In genomic region chr10:86651021-86651471, GRCh38 we compare ENCODE assay signal across 23 cellular contexts. TPM values are rescaled to one million over a fixed set of nuclear protein-coding genes. Genes with fewer than 3 reads are reported as not detected.
DNase-seq lines count a peak whose midpoint lies in the region; ATAC-seq and TF ChIP-seq lines count a peak whose summit lies in the region.
"Had no signal": no experiment of that assay in that cellular context is flagged by ENCODE, and none has a peak within 500 bp of the region (broad histone marks: within the 10 kb centered on the region; RNA-seq: fewer than 3 reads in every experiment).

No MANE protein-coding gene starts in this region.

- no peak overlapping the region for H3K4me3 ChIP-seq in endodermal cell (ENCODE audit: low read length)
- H3K4me3 ChIP-seq in sigmoid colon: no peak overlapping the region
- H3K4me3 ChIP-seq: gastrocnemius medialis, tibial nerve had no signal

- H3K4me3 Mint-ChIP-seq in endodermal cell: no peak overlapping the region
- H3K4me3 Mint-ChIP-seq: activated T-helper 1 cell treated with anti-CD3 and anti-CD28 coated beads, Interleukin-12 subunit alpha, Interleukin-12 subunit beta, Interleukin-2, Interleukin-4 antibody, amounts not matched to agents 30 ng/mL and 10 ng/mL and 1 ng/mL, durations not matched to agents 14 hours and 24 hours and 36 hours; CD4-positive, alpha-beta T cell; stimulated activated naive B cell treated with anti-CD40 and anti-IgM and Interleukin-4, amounts not matched to agents 10 μg/mL and 1 μg/mL and 100 μg/mL, for 72 hours had no signal

- H3K27me3 Mint-ChIP-seq in endodermal cell (ENCODE audit: insufficient read depth): peaks cover 2% of the 10 kb centered on the region
- H3K27me3 Mint-ChIP-seq: CD4-positive, alpha-beta T cell had no signal

- no peak for TF ChIP-seq POLR2A in sigmoid colon (IDR thresholded peaks at IDR 0.05)

- H3K36me3 Mint-ChIP-seq in endodermal cell (ENCODE audit: low read depth): no peaks in the 10 kb centered on the region
- H3K36me3 Mint-ChIP-seq: stimulated activated naive B cell treated with anti-CD40 and anti-IgM and Interleukin-4, amounts not matched to agents 10 μg/mL and 1 μg/mL and 100 μg/mL, for 72 hours had no signal

- 92 to 100% methylated on average over 5 to 8 of the region's 8 CpGs for WGBS in endodermal cell (ENCODE audit: insufficient coverage in 1 of 2, insufficient read length in 1 of 2), 2 experiments
- 73 to 88% methylated on average over 8 of the region's 8 CpGs for WGBS in sigmoid colon, 2 donors

- H3K4me1 ChIP-seq in endodermal cell (ENCODE audit: control insufficient read depth, insufficient read depth, low read length): no peaks in the 10 kb centered on the region
- peaks cover 0 to 22% (median 17%) of the 10 kb centered on the region in 4 donors for H3K4me1 ChIP-seq in sigmoid colon

- H3K4me1 Mint-ChIP-seq in endodermal cell: peaks cover 8% of the 10 kb centered on the region
- H3K4me1 Mint-ChIP-seq: stimulated activated naive B cell treated with anti-CD40 and anti-IgM and Interleukin-4, amounts not matched to agents 10 μg/mL and 1 μg/mL and 100 μg/mL, for 72 hours had no signal

- no peaks in the 10 kb centered on the region for H3K9me3 Mint-ChIP-seq in endodermal cell
- H3K9me3 Mint-ChIP-seq: activated T-helper 1 cell treated with anti-CD3 and anti-CD28 coated beads, Interleukin-12 subunit alpha, Interleukin-12 subunit beta, Interleukin-2, Interleukin-4 antibody, amounts not matched to agents 30 ng/mL and 10 ng/mL and 1 ng/mL, durations not matched to agents 14 hours and 24 hours and 36 hours; CD4-positive, alpha-beta T cell; stimulated activated naive B cell treated with anti-CD40 and anti-IgM and Interleukin-4, amounts not matched to agents 10 μg/mL and 1 μg/mL and 100 μg/mL, for 72 hours had no signal

- intact Hi-C loops in sigmoid colon (cut with DNase I): no loop called here

- no peak overlapping the region for H3K9ac ChIP-seq in endodermal cell (ENCODE audit: extremely low read depth, low read length, poor library complexity, severe bottlenecking)

- peak; percentile 1 for DNase-seq in activated CD4-positive, alpha-beta T cell treated with anti-CD3 and anti-CD28 coated beads for 48 hours
- no peak for DNase-seq in activated CD4-positive, alpha-beta T cell treated with anti-CD3 and anti-CD28 coated beads, Interleukin-2, amount 50 U/mL, for 48 hours
- peak; percentile 0 for DNase-seq in GM19238 (ENCODE audit: insufficient read length, low spot score)
- DNase-seq in endodermal cell: peak; percentile 58
- peak; percentile 53 for DNase-seq in sigmoid colon
- DNase-seq in LoVo (ENCODE audit: low spot score): no peak
- DNase-seq in NCI-H1417 (lab: John Stamatoyannopoulos, UW): no peak
- DNase-seq: ACHN; activated CD4-positive, alpha-beta T cell treated with anti-CD3 and anti-CD28 coated beads, Interleukin-2, amount 50 U/mL, for 4 hours; CD4-positive, alpha-beta T cell; DND-41; gastrocnemius medialis; HCEC 1CT; KG1; stimulated activated naive B cell treated with anti-CD40 and anti-IgM and Interleukin-4, amounts not matched to agents 10 μg/mL and 1 μg/mL and 100 μg/mL, for 72 hours; SW 1271 had no signal

- TF ChIP-seq CTCF in endodermal cell (conservative IDR thresholded peaks at IDR 0.05) (no peak), sigmoid colon (IDR thresholded peaks at IDR 0.05) (no peak)

- no peak for TF ChIP-seq EP300 in sigmoid colon (IDR thresholded peaks at IDR 0.05)

- H3K27ac Mint-ChIP-seq in endodermal cell: no peak overlapping the region
- H3K27ac Mint-ChIP-seq: activated T-helper 1 cell treated with anti-CD3 and anti-CD28 coated beads, Interleukin-12 subunit alpha, Interleukin-12 subunit beta, Interleukin-2, Interleukin-4 antibody, amounts not matched to agents 30 ng/mL and 10 ng/mL and 1 ng/mL, durations not matched to agents 14 hours and 24 hours and 36 hours; CD4-positive, alpha-beta T cell; stimulated activated naive B cell treated with anti-CD40 and anti-IgM and Interleukin-4, amounts not matched to agents 10 μg/mL and 1 μg/mL and 100 μg/mL, for 72 hours had no signal

- H3K27ac ChIP-seq in endodermal cell (ENCODE audit: low read depth, low read length) (no peak overlapping the region), sigmoid colon (no peak overlapping the region)
- H3K27ac ChIP-seq: tibial nerve had no signal

- no peaks in the 10 kb centered on the region for H3K9me3 ChIP-seq in endodermal cell (ENCODE audit: control insufficient read depth, low read length)
- H3K9me3 ChIP-seq in sigmoid colon: no peaks in the 10 kb centered on the region
- H3K9me3 ChIP-seq: gastrocnemius medialis, tibial nerve had no signal

- no peak for ATAC-seq in HG03442 (IDR thresholded peaks at IDR 0.05; ENCODE audit: unreplicated experiment)
- ATAC-seq: gastrocnemius medialis; stimulated activated naive B cell treated with anti-CD40 and anti-IgM and Interleukin-4, amounts not matched to agents 10 μg/mL and 1 μg/mL and 100 μg/mL, for 72 hours had no signal

- H3K27me3 ChIP-seq in endodermal cell (ENCODE audit: control insufficient read depth, insufficient read depth, low read length, poor library complexity, severe bottlenecking) (no peaks in the 10 kb centered on the region), sigmoid colon (no peaks in the 10 kb centered on the region)
- H3K27me3 ChIP-seq: gastrocnemius medialis, tibial nerve had no signal

- H3K36me3 ChIP-seq in endodermal cell (ENCODE audit: control insufficient read depth, insufficient read depth, low read length): no peaks in the 10 kb centered on the region
- no peaks in the 10 kb centered on the region for H3K36me3 ChIP-seq in sigmoid colon
- H3K36me3 ChIP-seq: gastrocnemius medialis, tibial nerve had no signal

RNA-seq across cellular contexts. Expression of gene OPN4, which starts 3.3 kb away (rescaled TPM):
- not detected for total RNA-seq in endodermal cell
- not detected for polyA plus RNA-seq in endodermal cell (2013, experiment 1 of 2)
- polyA plus RNA-seq in endodermal cell (2013, experiment 2 of 2): not detected
- not detected for total RNA-seq in sigmoid colon
- under 1 TPM in 1 of 3 donors, not detected in 2; 0.04 TPM for polyA plus RNA-seq in sigmoid colon
- total RNA-seq: activated T-helper 1 cell treated with anti-CD3 and anti-CD28 coated beads, Interleukin-12 subunit alpha, Interleukin-12 subunit beta, Interleukin-2, Interleukin-4 antibody, amounts not matched to agents 30 ng/mL and 10 ng/mL and 1 ng/mL, durations not matched to agents 14 hours and 24 hours and 36 hours; bronchial epithelial cell; CD4-positive, alpha-beta T cell; dermis microvascular lymphatic vessel endothelial cell; mononuclear cell; renal cortical epithelial cell had no signal

RNA-seq across cellular contexts. Expression of gene LDB3, which starts 17.3 kb away (rescaled TPM):
- total RNA-seq in endodermal cell: under 1 TPM; 0.11 to 0.35 TPM
- polyA plus RNA-seq in endodermal cell (2013, experiment 1 of 2): 1.00 TPM
- 1.3 TPM for polyA plus RNA-seq in endodermal cell (2013, experiment 2 of 2)
- 10 to 100 TPM; 13.2 to 42.1 (median 22.4) TPM for total RNA-seq in sigmoid colon
- polyA plus RNA-seq in sigmoid colon: 1 to 10 TPM; 1.2 to 1.9 (median 1.8) TPM
- total RNA-seq: bronchial epithelial cell, dermis microvascular lymphatic vessel endothelial cell, mononuclear cell had no signal

Comparison
In these comparisons a context has a peak if more than half of its experiments do, and no peak if none do; other contexts are left out.
1. DNase-seq: peak in activated CD4-positive, alpha-beta T cell treated with anti-CD3 and anti-CD28 coated beads for 48 hours (single experiment), GM19238 (single experiment), endodermal cell (single experiment) and sigmoid colon (single experiment); none in activated CD4-positive, alpha-beta T cell treated with anti-CD3 and anti-CD28 coated beads, Interleukin-2, amount 50 U/mL, for 48 hours (0 of 2), LoVo (single experiment) and NCI-H1417 (0 of 3).
2. RNA of gene LDB3, which starts 17.3 kb away (total RNA-seq): 13.2 to 42.1 TPM in sigmoid colon; 0.11 to 0.35 TPM in endodermal cell; every median in the first group is over 10 times any median in the second.